In the genomic region with DNA sequence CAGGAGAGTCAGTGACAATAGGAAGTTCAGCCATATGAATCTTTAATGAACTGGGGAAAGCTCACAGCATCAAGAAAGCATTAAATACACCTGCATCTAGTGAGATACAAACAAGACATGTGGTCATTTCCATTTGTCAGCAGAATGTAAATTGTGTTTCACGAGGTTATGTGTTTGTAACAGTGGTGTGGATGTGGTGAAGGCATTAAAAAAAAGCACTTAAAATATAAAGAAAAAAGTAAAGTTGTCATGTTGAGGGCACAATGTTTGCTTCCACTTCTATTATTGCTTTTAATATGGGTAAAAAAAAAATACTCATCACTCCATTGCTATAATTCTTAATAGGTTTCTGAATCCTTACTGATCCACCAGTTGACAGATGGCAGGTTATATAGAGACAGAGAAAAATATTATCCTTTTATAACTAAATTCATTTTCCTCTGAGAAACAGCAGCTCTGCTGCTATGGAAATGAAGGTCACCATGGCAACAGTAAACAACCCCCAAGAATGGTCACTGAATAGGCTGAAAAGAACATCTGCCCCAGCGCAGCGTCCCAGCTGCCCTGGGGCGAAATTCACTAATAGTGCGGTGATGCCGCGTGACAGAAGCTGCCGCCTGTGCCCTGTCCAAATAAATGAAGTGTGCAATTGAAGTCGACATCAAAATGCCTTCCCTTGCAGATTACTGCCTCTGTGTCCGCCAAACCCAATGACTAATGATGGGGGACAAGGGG, we compare ENCODE assay signal across 13 cellular contexts.
DNase-seq lines count a peak whose midpoint lies in the region; ATAC-seq and TF ChIP-seq lines count a peak whose summit lies in the region.
"Had no signal": no experiment of that assay in that cellular context is flagged by ENCODE, and none has a peak within 500 bp of the region (broad histone marks: within the 10 kb centered on the region; RNA-seq: fewer than 3 reads in every experiment).

No MANE protein-coding gene starts in this region.

- peak; percentile 8 for DNase-seq in NCI-H2227 treated with DMSO at 0.1 percent for 48 hours (lab: John Stamatoyannopoulos, UW)
- DNase-seq in dermis blood vessel endothelial cell, result peak; percentile 28
- no peak for DNase-seq in osteocyte (ENCODE audit: extremely low spot score, unreplicated experiment)
- no peak for DNase-seq in WERI-Rb-1
- DNase-seq in effector memory CD8-positive, alpha-beta T cell, result no peak
- no peak for DNase-seq in tibial nerve (ENCODE audit: low spot score in 2 of 2)
- DNase-seq: activated CD8-positive, alpha-beta memory T cell treated with anti-CD3 and anti-CD28 coated beads, Interleukin-2, amount 50 U/mL, for 4 hours; Calu3; pancreas; stimulated activated CD4-positive, alpha-beta T cell treated with anti-CD3 and anti-CD28 coated beads, Interleukin-4, amount 100 ng/mL, for 1 hour had no signal

- H3K9me3 ChIP-seq in WERI-Rb-1 (ENCODE audit: severe bottlenecking) (no peaks in the 10 kb centered on the region), tibial nerve (no peaks in the 10 kb centered on the region)
- H3K9me3 ChIP-seq: pancreas had no signal

- peaks cover 9% of the 10 kb centered on the region for H3K4me1 Mint-ChIP-seq in osteocyte (ENCODE audit: unreplicated experiment)
- H3K4me1 Mint-ChIP-seq in effector memory CD8-positive, alpha-beta T cell (ENCODE audit: low read depth in 2 of 2), result peaks cover 10 to 16% of the 10 kb centered on the region in 2 donors

- 66 to 70% methylated on average over 10 of the region's 10 CpGs for WGBS in tibial nerve, 2 donors

- TF ChIP-seq EP300 in tibial nerve (IDR thresholded peaks at IDR 0.05), result no peak

- ATAC-seq in HG02798 (IDR thresholded peaks at IDR 0.05; ENCODE audit: poor library complexity, unreplicated experiment), result no peak
- ATAC-seq in effector memory CD8-positive, alpha-beta T cell (replicated peaks), result no peak

- H3K4me3 ChIP-seq in KMS-11 (IDR thresholded peaks at IDR 0.05; ENCODE audit: insufficient read depth, low read depth, low read length), result no peak overlapping the region
- H3K4me3 ChIP-seq in WERI-Rb-1 (ENCODE audit: low read depth, low read length), result no peak overlapping the region
- no peak overlapping the region for H3K4me3 ChIP-seq in tibial nerve
- H3K4me3 ChIP-seq: pancreas had no signal

- H3K4me1 ChIP-seq in KMS-11 (ENCODE audit: low read depth, poor library complexity, severe bottlenecking) (peaks cover 14% of the 10 kb centered on the region), tibial nerve (peaks cover 0 to 11% (median 4%) of the 10 kb centered on the region in 4 donors)

- no peak overlapping the region for H3K4me3 Mint-ChIP-seq in osteocyte (ENCODE audit: unreplicated experiment)
- no peak overlapping the region for H3K4me3 Mint-ChIP-seq in effector memory CD8-positive, alpha-beta T cell
- H3K4me3 Mint-ChIP-seq: T-helper 2 cell treated with Interferon-gamma antibody and Interleukin-4, amounts not matched to agents 5 μg/mL and 100 μg/mL, for 36 hours had no signal

- peak overlapping the region; percentile 45; the same call in 1 of the 2 replicates for H3K4me2 ChIP-seq in KMS-11

- H4K20me1 ChIP-seq in KMS-11 (ENCODE audit: insufficient read depth), result no peaks in the 10 kb centered on the region

- peak overlapping the region; percentile 83 for H3K27ac Mint-ChIP-seq in osteocyte (ENCODE audit: unreplicated experiment)
- H3K27ac Mint-ChIP-seq in effector memory CD8-positive, alpha-beta T cell, result peak overlapping the region in 1 of 2 donors; percentile 44
- H3K27ac Mint-ChIP-seq: T-helper 2 cell treated with Interferon-gamma antibody and Interleukin-4, amounts not matched to agents 5 μg/mL and 100 μg/mL, for 36 hours had no signal

- peaks cover 7% of the 10 kb centered on the region for H3K36me3 Mint-ChIP-seq in osteocyte (ENCODE audit: unreplicated experiment)
- peaks cover 8% of the 10 kb centered on the region for H3K36me3 Mint-ChIP-seq in effector memory CD8-positive, alpha-beta T cell (ENCODE audit: insufficient read depth)

- peaks cover 4% of the 10 kb centered on the region for H3K9me3 Mint-ChIP-seq in osteocyte (ENCODE audit: unreplicated experiment)
- H3K9me3 Mint-ChIP-seq in effector memory CD8-positive, alpha-beta T cell, result no peaks in the 10 kb centered on the region
- H3K9me3 Mint-ChIP-seq: T-helper 2 cell treated with Interferon-gamma antibody and Interleukin-4, amounts not matched to agents 5 μg/mL and 100 μg/mL, for 36 hours had no signal

- H3K27me3 Mint-ChIP-seq in osteocyte (ENCODE audit: unreplicated experiment), result no peaks in the 10 kb centered on the region
- H3K27me3 Mint-ChIP-seq in effector memory CD8-positive, alpha-beta T cell, result no peaks in the 10 kb centered on the region

- H3K27me3 ChIP-seq in KMS-11 (ENCODE audit: insufficient read depth, low read depth) (no peaks in the 10 kb centered on the region), WERI-Rb-1 (ENCODE audit: insufficient read depth, low read depth, severe bottlenecking) (no peaks in the 10 kb centered on the region), tibial nerve (no peaks in the 10 kb centered on the region)
- H3K27me3 ChIP-seq: pancreas had no signal

- no peaks in the 10 kb centered on the region for H3K36me3 ChIP-seq in KMS-11 (ENCODE audit: insufficient read depth)
- no peaks in the 10 kb centered on the region for H3K36me3 ChIP-seq in WERI-Rb-1
- H3K36me3 ChIP-seq in tibial nerve, result peaks cover 0 to 19% (median 0%) of the 10 kb centered on the region in 3 donors
- H3K36me3 ChIP-seq: pancreas had no signal

- H3K27ac ChIP-seq in KMS-11, result peak overlapping the region; percentile 40
- no peak overlapping the region for H3K27ac ChIP-seq in WERI-Rb-1
- no peak overlapping the region for H3K27ac ChIP-seq in tibial nerve
- H3K27ac ChIP-seq: pancreas had no signal

- no peak for TF ChIP-seq POLR2A in tibial nerve (IDR thresholded peaks at IDR 0.05)

- TF ChIP-seq CTCF in KMS-11 (conservative IDR thresholded peaks at IDR 0.05; ENCODE audit: low read depth, low read length) (no peak), osteocyte (IDR thresholded peaks at IDR 0.05) (no peak), WERI-Rb-1 (IDR thresholded peaks at IDR 0.05; ENCODE audit: low read depth, low read length) (no peak), tibial nerve (IDR thresholded peaks at IDR 0.05) (no peak)

- H3K79me2 ChIP-seq in KMS-11 (ENCODE audit: insufficient read depth, low read depth), result no peaks in the 10 kb centered on the region

- H2AFZ ChIP-seq in KMS-11 (ENCODE audit: low read depth), result no peak overlapping the region

- no peak overlapping the region for H3K9ac ChIP-seq in KMS-11

Comparison
In these comparisons a context has a peak if more than half of its experiments do, and no peak if none do; other contexts are left out.
1. DNase-seq: peak in NCI-H2227 treated with DMSO at 0.1 percent for 48 hours (single experiment) and dermis blood vessel endothelial cell (single experiment); none in osteocyte (single experiment), WERI-Rb-1 (single experiment), effector memory CD8-positive, alpha-beta T cell (0 of 3) and tibial nerve (0 of 2).